In the genomic region with DNA sequence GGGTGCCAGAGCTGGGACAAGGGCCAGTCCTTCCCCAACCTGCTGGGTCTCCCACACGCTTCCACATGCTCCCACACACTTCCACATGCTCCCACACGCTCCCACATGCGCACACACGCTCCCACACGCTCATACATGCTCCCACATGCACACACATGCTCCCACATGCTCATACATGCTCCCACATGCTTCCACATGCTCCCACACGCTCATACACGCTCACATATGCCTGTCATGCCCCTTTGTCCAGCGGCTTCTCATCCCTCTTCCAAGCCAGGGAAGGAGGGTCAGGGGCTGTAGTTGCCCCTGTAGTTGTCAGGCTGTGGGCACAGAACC, we compare ENCODE assay signal across 28 cellular contexts. TPM values are rescaled to one million over a fixed set of nuclear protein-coding genes. Genes with fewer than 3 reads are reported as not detected.
A peak's percentile ranks its signal among the peaks of the same experiment; 100 is the strongest.
DNase-seq lines count a peak whose midpoint lies in the region; ATAC-seq, FAIRE-seq and TF ChIP-seq lines count a peak whose summit lies in the region.
"Had no signal": no experiment of that assay in that cellular context is flagged by ENCODE, and none has a peak within 500 bp of the region (broad histone marks: within the 10 kb centered on the region; RNA-seq: fewer than 3 reads in every experiment).

No MANE protein-coding gene starts in this region.

- DNase-seq in activated CD4-positive, alpha-beta T cell treated with anti-CD3 and anti-CD28 coated beads, Interleukin-2, amount 10 ng/mL, durations not matched to agents 24 days and 14 days, result no peak
- DNase-seq in activated CD4-positive, alpha-beta T cell treated with anti-CD3 and anti-CD28 coated beads, Interleukin-2, amount 50 U/mL, for 48 hours, result no peak
- no peak for DNase-seq in CD4-positive, alpha-beta T cell
- DNase-seq in K562 (ENCODE audit: extremely low read depth in 1 of 4, low spot score in 3 of 4) (no peak), nephron progenitor cell (no peak), osteoblast (ENCODE audit: insufficient read length, low spot score, missing footprints) (no peak), superior temporal gyrus (ENCODE audit: extremely low spot score) (no peak), uterus (no peak)
- DNase-seq: activated CD4-positive, CD25-positive, alpha-beta regulatory T cell treated with anti-CD3 and anti-CD28 coated beads, Interleukin-2, amount 50 U/mL, for 72 hours; activated naive CD4-positive, alpha-beta T cell treated with anti-CD3 and anti-CD28 coated beads for 36 hours; activated T-cell treated with anti-CD3 and anti-CD28 coated beads, Interleukin-2, amount 50 U/mL, for 4 hours; effector CD4-positive, alpha-beta T cell; erythroblast; GF-D8; HCEC 1CT; NCI-H1417; NCI-H2029 treated with DMSO at 0.1 percent for 48 hours; NCI-H345; NCI-H748 treated with DMSO at 0.1 percent for 48 hours; SIG-M5; sigmoid colon; stimulated activated naive CD4-positive, alpha-beta T cell had no signal

- no peak overlapping the region for H3K27ac Mint-ChIP-seq in activated CD4-positive, alpha-beta T cell treated with anti-CD3 and anti-CD28 coated beads, Interleukin-2, amount 10 ng/mL, durations not matched to agents 24 days and 14 days
- no peak overlapping the region for H3K27ac Mint-ChIP-seq in CD4-positive, alpha-beta T cell
- H3K27ac Mint-ChIP-seq in nephron progenitor cell, result peak overlapping the region; percentile 81
- H3K27ac Mint-ChIP-seq: activated naive CD4-positive, alpha-beta T cell treated with anti-CD3 and anti-CD28 coated beads for 36 hours had no signal

- no peak for TF ChIP-seq RAD21 in K562 (CRISPR knock-in tag; conservative IDR thresholded peaks at IDR 0.05 in 1 of 2, IDR thresholded peaks at IDR 0.05 in 1 of 2)

- no peaks in the 10 kb centered on the region for H3K9me3 Mint-ChIP-seq in activated CD4-positive, alpha-beta T cell treated with anti-CD3 and anti-CD28 coated beads, Interleukin-2, amount 10 ng/mL, durations not matched to agents 24 days and 14 days
- H3K9me3 Mint-ChIP-seq in CD4-positive, alpha-beta T cell, result no peaks in the 10 kb centered on the region
- no peaks in the 10 kb centered on the region for H3K9me3 Mint-ChIP-seq in nephron progenitor cell
- H3K9me3 Mint-ChIP-seq: activated naive CD4-positive, alpha-beta T cell treated with anti-CD3 and anti-CD28 coated beads for 36 hours; activated T-cell treated with anti-CD3 and anti-CD28 coated beads, Interleukin-2, amount 50 U/mL, for 4 hours had no signal

- H4K20me1 ChIP-seq in K562 (replicated peaks; ENCODE audit: control insufficient read depth, insufficient read depth, low read length) (no peaks in the 10 kb centered on the region), osteoblast (ENCODE audit: insufficient read depth, low read length) (no peaks in the 10 kb centered on the region)

- H3K27me3 Mint-ChIP-seq in activated CD4-positive, alpha-beta T cell treated with anti-CD3 and anti-CD28 coated beads, Interleukin-2, amount 10 ng/mL, durations not matched to agents 24 days and 14 days, result no peaks in the 10 kb centered on the region
- no peaks in the 10 kb centered on the region for H3K27me3 Mint-ChIP-seq in CD4-positive, alpha-beta T cell
- peaks cover 12% of the 10 kb centered on the region for H3K27me3 Mint-ChIP-seq in nephron progenitor cell (ENCODE audit: low read depth, poor library complexity)

- H3K79me2 ChIP-seq in K562 (ENCODE audit: control insufficient read depth, insufficient read depth, low read length) (no peaks in the 10 kb centered on the region), osteoblast (ENCODE audit: insufficient read depth, low read length) (no peaks in the 10 kb centered on the region)

- no peaks in the 10 kb centered on the region for H3K36me3 ChIP-seq in K562 (ENCODE audit: control insufficient read depth, insufficient read depth, low read length)
- no peaks in the 10 kb centered on the region for H3K36me3 ChIP-seq in osteoblast (ENCODE audit: insufficient read depth, low read length)
- no peaks in the 10 kb centered on the region for H3K36me3 ChIP-seq in uterus
- H3K36me3 ChIP-seq: Peyer's patch, sigmoid colon, thoracic aorta, vagina had no signal

- peaks cover 25 to 91% of the 10 kb centered on the region in 2 experiments for H3K4me1 ChIP-seq in K562 (replicated peaks in 1 of 2; ENCODE audit: control insufficient read depth in 2 of 2, insufficient read depth in 2 of 2, low read length in 2 of 2)
- peaks cover 10% of the 10 kb centered on the region for H3K4me1 ChIP-seq in osteoblast (ENCODE audit: insufficient read depth, low read length)
- H3K4me1 ChIP-seq in uterus, result no peaks in the 10 kb centered on the region
- H3K4me1 ChIP-seq: sigmoid colon had no signal

- TF ChIP-seq EP300 in K562 (IDR thresholded peaks at IDR 0.05; ENCODE audit: low read length), result no peak

- POLR2A ChIA-PET in CD4-positive, alpha-beta T cell (lab: Charles Lee), result no interaction called here
- POLR2A ChIA-PET in K562 (lab: Yijun Ruan, JAX), result no interaction called here

- H3K36me3 Mint-ChIP-seq in activated CD4-positive, alpha-beta T cell treated with anti-CD3 and anti-CD28 coated beads, Interleukin-2, amount 10 ng/mL, durations not matched to agents 24 days and 14 days (ENCODE audit: low read depth), result no peaks in the 10 kb centered on the region
- H3K36me3 Mint-ChIP-seq in CD4-positive, alpha-beta T cell (ENCODE audit: low read depth), result no peaks in the 10 kb centered on the region
- no peaks in the 10 kb centered on the region for H3K36me3 Mint-ChIP-seq in nephron progenitor cell (ENCODE audit: low read depth)

- H3K9me3 ChIP-seq in CD4-positive, alpha-beta T cell (ENCODE audit: control insufficient read depth, low read length), result no peaks in the 10 kb centered on the region
- H3K9me3 ChIP-seq in K562 (replicated peaks; ENCODE audit: control insufficient read depth, insufficient read depth, low read depth, low read length) (no peaks in the 10 kb centered on the region), osteoblast (ENCODE audit: low read depth, low read length) (no peaks in the 10 kb centered on the region), uterus (no peaks in the 10 kb centered on the region)
- H3K9me3 ChIP-seq: Peyer's patch, sigmoid colon, thoracic aorta, vagina had no signal

- H3K27ac ChIP-seq in CD4-positive, alpha-beta T cell (ENCODE audit: low read depth, low read length), result no peak overlapping the region
- H3K27ac ChIP-seq in K562 (ENCODE audit: extremely low read depth, low read depth, low read length) (no peak overlapping the region), osteoblast (ENCODE audit: low read depth, low read length) (no peak overlapping the region), uterus (no peak overlapping the region)
- H3K27ac ChIP-seq: KMS-11, Peyer's patch, sigmoid colon, thoracic aorta, vagina had no signal

- WGBS in K562 (ENCODE audit: insufficient coverage, low coverage, missing lambda C conversion rate), result 55% methylated on average over 8 of the region's 8 CpGs

- no peaks in the 10 kb centered on the region for H3K27me3 ChIP-seq in CD4-positive, alpha-beta T cell (ENCODE audit: control insufficient read depth, insufficient read depth, low read length)
- H3K27me3 ChIP-seq in K562 (ENCODE audit: control insufficient read depth in 2 of 2, insufficient read depth in 2 of 2, low read length in 2 of 2) (no peaks in the 10 kb centered on the region), osteoblast (ENCODE audit: insufficient read depth, low read length) (no peaks in the 10 kb centered on the region), uterus (no peaks in the 10 kb centered on the region)
- H3K27me3 ChIP-seq: Peyer's patch, sigmoid colon, vagina had no signal

- intact Hi-C loops in activated CD4-positive, alpha-beta T cell treated with anti-CD3 and anti-CD28 coated beads, Interleukin-2, amount 10 ng/mL, durations not matched to agents 24 days and 14 days (cut with micrococcal nuclease), result no loop called here
- intact Hi-C loops in CD4-positive, alpha-beta T cell (cut with DNase I, micrococcal nuclease), result no loop called here
- intact Hi-C loops in K562 (cut with micrococcal nuclease), result no loop called here
- intact Hi-C loops in uterus (cut with DNase I; ENCODE audit: low total_unique reads), result no loop called here

- no peak for ATAC-seq in CD4-positive, alpha-beta T cell (ENCODE audit: poor library complexity)
- no peak for ATAC-seq in K562
- ATAC-seq: activated T-cell treated with anti-CD3 and anti-CD28 coated beads, Interleukin-2, amount 50 U/mL, for 4 hours had no signal

- no peak overlapping the region for H3K4me2 ChIP-seq in K562 (ENCODE audit: insufficient read depth, low read length)
- H3K4me2 ChIP-seq in osteoblast (ENCODE audit: insufficient read depth, low read length), result no peak overlapping the region
- H3K4me2 ChIP-seq: KMS-11 had no signal

- FAIRE-seq in K562 (lab: Jason Lieb, UNC), result peak; percentile 15
- FAIRE-seq: GM19239, keratinocyte had no signal

- peaks cover 3% of the 10 kb centered on the region for H3K9me1 ChIP-seq in K562 (ENCODE audit: control insufficient read depth, insufficient read depth, low read length)

- H3K4me3 Mint-ChIP-seq in activated CD4-positive, alpha-beta T cell treated with anti-CD3 and anti-CD28 coated beads, Interleukin-2, amount 10 ng/mL, durations not matched to agents 24 days and 14 days, result peak overlapping the region; percentile 45
- peak overlapping the region; percentile 38 for H3K4me3 Mint-ChIP-seq in CD4-positive, alpha-beta T cell
- no peak overlapping the region for H3K4me3 Mint-ChIP-seq in nephron progenitor cell
- H3K4me3 Mint-ChIP-seq: activated naive CD4-positive, alpha-beta T cell treated with anti-CD3 and anti-CD28 coated beads for 36 hours had no signal

- TF ChIP-seq POLR2A in K562 (conservative IDR thresholded peaks at IDR 0.05), result no peak
- no peak for TF ChIP-seq POLR2A in uterus (IDR thresholded peaks at IDR 0.05)

- H2AFZ ChIP-seq in K562 (ENCODE audit: low read depth, low read length), result peak overlapping the region; percentile 61; the same call in 1 of the 2 replicates
- no peak overlapping the region for H2AFZ ChIP-seq in osteoblast (ENCODE audit: low read length)

- peak overlapping the region in 1 of 2 experiments; percentile 74; a peak in 2 of 4 replicates for H3K9ac ChIP-seq in K562 (ENCODE audit: insufficient read depth in 1 of 2, low read depth in 2 of 2, low read length in 2 of 2)
- H3K9ac ChIP-seq: KMS-11 had no signal

- H3K4me1 Mint-ChIP-seq in activated CD4-positive, alpha-beta T cell treated with anti-CD3 and anti-CD28 coated beads, Interleukin-2, amount 10 ng/mL, durations not matched to agents 24 days and 14 days, result peaks cover 24% of the 10 kb centered on the region
- peaks cover 29% of the 10 kb centered on the region for H3K4me1 Mint-ChIP-seq in CD4-positive, alpha-beta T cell (ENCODE audit: low read depth)
- peaks cover 55% of the 10 kb centered on the region for H3K4me1 Mint-ChIP-seq in nephron progenitor cell

- CTCF ChIA-PET in CD4-positive, alpha-beta T cell (lab: Charles Lee), result no interaction called here
- CTCF ChIA-PET in K562 (lab: Yijun Ruan, JAX; ENCODE audit: low intra/inter-chr PET ratio), result no interaction called here

- H3K4me3 ChIP-seq in K562, result no peak overlapping the region
- no peak overlapping the region for H3K4me3 ChIP-seq in osteoblast (ENCODE audit: insufficient read depth, low read length)
- no peak overlapping the region for H3K4me3 ChIP-seq in uterus
- H3K4me3 ChIP-seq: Peyer's patch, sigmoid colon, thoracic aorta, vagina had no signal

- in situ Hi-C loops in K562 (cut with MboI), result no loop called here

- BruUV-seq in K562 (replicated peaks; lab: Mats Ljungman, UMichigan), result no TSS peak

- TF ChIP-seq CTCF in CD4-positive, alpha-beta T cell (IDR thresholded peaks at IDR 0.05), result no peak
- TF ChIP-seq CTCF in K562 (IDR thresholded peaks at IDR 0.05 in 2 of 3, conservative IDR thresholded peaks at IDR 0.05 in 1 of 3; ENCODE audit: insufficient read depth in 2 of 3, low read depth in 1 of 3, low read length in 3 of 3) (no peak), nephron progenitor cell (IDR thresholded peaks at IDR 0.05) (no peak), osteoblast (IDR thresholded peaks at IDR 0.05; ENCODE audit: extremely low read depth, low read depth, low read length) (no peak), uterus (IDR thresholded peaks at IDR 0.05) (no peak)

RNA-seq across cellular contexts. Expression of gene METRNL, which starts 9.9 kb away (rescaled TPM):
- total RNA-seq in activated CD4-positive, alpha-beta T cell treated with anti-CD3 and anti-CD28 coated beads, Interleukin-2, amount 10 ng/mL, durations not matched to agents 24 days and 14 days, result 19.6 and 22.3 TPM in 2 replicates
- 10 to 100 TPM; 24.5 to 26.9 TPM for total RNA-seq in CD4-positive, alpha-beta T cell
- total RNA-seq in K562 (2011; cell fraction: chromatin; rRNA removed; ENCODE audit: low replicate concordance), result 12.2 and 22.8 TPM in 2 replicates
- 23.4 and 25.7 TPM in 2 replicates for total RNA-seq in K562 (2011; cell fraction: nucleolus; rRNA removed)
- total RNA-seq in K562 (2011; cell fraction: nucleoplasm; rRNA removed), result 12.5 and 12.8 TPM in 2 replicates
- 28.2 and 34.9 TPM in 2 replicates for total RNA-seq in K562 (2014; rRNA removed)
- 2.2 and 2.3 TPM in 2 replicates for total RNA-seq in K562 (2014; rRNA removed; fragmentation: Illumina TruSeq; extraction: Trizol)
- total RNA-seq in K562 (2015; rRNA removed; fragmentation: Illumina TruSeq; extraction: Trizol), result 10.7 and 14.2 TPM in 2 replicates
- 25.7 and 31.8 TPM in 2 replicates for total RNA-seq in K562 (2021)
- 2.9 and 6.2 TPM in 2 replicates for polyA plus RNA-seq in K562 (2011; rRNA removed)
- 14.1 and 23.9 TPM in 2 replicates for polyA plus RNA-seq in K562 (2011; cell fraction: cytosol; rRNA removed)
- 8.7 and 14.9 TPM in 2 replicates for polyA plus RNA-seq in K562 (2011; cell fraction: nucleus; rRNA removed)
- polyA plus RNA-seq in K562 (2012), result 24.6 and 38.9 TPM in 2 replicates
- 1.7 and 10.2 TPM in 2 replicates for polyA plus RNA-seq in K562 (2014; fragmentation: Illumina TruSeq; extraction: Trizol)
- under 1 TPM; 0.17 to 0.18 TPM for polyA plus RNA-seq in K562 (2014; fragmentation: Nextera tagmentation; extraction: Ambion mirVana)
- polyA plus RNA-seq in K562 (2014; rRNA removed), result 19.5 and 23.5 TPM in 2 replicates
- polyA minus RNA-seq in K562 (2011; rRNA and poly(A)+ RNA removed), result 1.9 and 2.0 TPM in 2 replicates
- polyA minus RNA-seq in K562 (2011; cell fraction: cytosol; rRNA and poly(A)+ RNA removed), result 19.5 and 23.5 TPM in 2 replicates
- 6.1 and 6.4 TPM in 2 replicates for polyA minus RNA-seq in K562 (2011; cell fraction: nucleus; rRNA and poly(A)+ RNA removed)
- 137 and 140 TPM in 2 replicates for total RNA-seq in osteoblast
- total RNA-seq in uterus, result 10 to 100 TPM; 25.0 to 44.4 (median 35.8) TPM
